In genomic region chr7:4525884-4526283, GRCh38 we compare ENCODE assay signal across 29 cellular contexts.
"Had no signal": no experiment of that assay in that cellular context is flagged by ENCODE, and none has a peak within 500 bp of the region (broad histone marks: within the 10 kb centered on the region; RNA-seq: fewer than 3 reads in every experiment).

No MANE protein-coding gene starts in this region.

- H3K4me2 ChIP-seq: neural progenitor cell had no signal

- H3K36me3 Mint-ChIP-seq: naive thymus-derived CD8-positive, alpha-beta T cell; natural killer cell treated with Interleukin-12 subunit alpha and Interleukin-12 subunit beta and Interleukin-15 and Interleukin-18, amount 100 ng/mL, for 72 hours; neural progenitor cell; stimulated activated memory B cell treated with anti-CD40 and anti-IgM and Interleukin-4, amounts not matched to agents 10 μg/mL and 1 μg/mL and 100 μg/mL, for 72 hours; type B pancreatic cell had no signal

- H3K4me1 Mint-ChIP-seq: naive thymus-derived CD8-positive, alpha-beta T cell; neural progenitor cell; stimulated activated naive CD8-positive, alpha-beta T cell treated with anti-CD3 and anti-CD28 coated beads, Interleukin-15, amount 100 ng/mL, for 72 hours had no signal

- H3K27ac Mint-ChIP-seq: naive thymus-derived CD8-positive, alpha-beta T cell; natural killer cell treated with Interleukin-12 subunit alpha and Interleukin-12 subunit beta and Interleukin-15 and Interleukin-18, amount 100 ng/mL, for 72 hours; neural progenitor cell; progenitor cell of endocrine pancreas; stimulated activated memory B cell treated with anti-CD40 and anti-IgM and Interleukin-4, amounts not matched to agents 10 μg/mL and 1 μg/mL and 100 μg/mL, for 72 hours; stimulated activated naive CD8-positive, alpha-beta T cell treated with anti-CD3 and anti-CD28 coated beads, Interleukin-15, amount 100 ng/mL, for 72 hours; type B pancreatic cell had no signal

- H3K9ac ChIP-seq: neural progenitor cell, parathyroid adenoma had no signal

- H3K4me1 ChIP-seq: neural progenitor cell, parathyroid adenoma, psoas muscle, right lobe of liver, sigmoid colon, suprapubic skin, testis, tibial artery, transverse colon, upper lobe of right lung, vagina had no signal

- H3K27ac ChIP-seq: neural progenitor cell, ovary, parathyroid adenoma, psoas muscle, right lobe of liver, sigmoid colon, suprapubic skin, testis, tibial artery, transverse colon, upper lobe of right lung, vagina had no signal

- ATAC-seq: naive thymus-derived CD8-positive, alpha-beta T cell; natural killer cell treated with Interleukin-12 subunit alpha and Interleukin-12 subunit beta and Interleukin-15 and Interleukin-18, amount 100 ng/mL, for 72 hours; psoas muscle; right cardiac atrium; right lobe of liver; stimulated activated memory B cell treated with anti-CD40 and anti-IgM and Interleukin-4, amounts not matched to agents 10 μg/mL and 1 μg/mL and 100 μg/mL, for 72 hours; stimulated activated naive CD8-positive, alpha-beta T cell treated with anti-CD3 and anti-CD28 coated beads, Interleukin-15, amount 100 ng/mL, for 72 hours; stimulated activated naive CD8-positive, alpha-beta T cell treated with anti-CD3 and anti-CD28 coated beads, Interleukin-15, Interleukin-2, amounts not matched to agents 100 U/mL and 50 U/mL, for 24 hours; upper lobe of right lung had no signal

- H3K36me3 ChIP-seq: neural progenitor cell, ovary, right lobe of liver, sigmoid colon, suprapubic skin, tibial artery, transverse colon, upper lobe of right lung, vagina had no signal

- H3K4me3 Mint-ChIP-seq: naive thymus-derived CD8-positive, alpha-beta T cell; natural killer cell treated with Interleukin-12 subunit alpha and Interleukin-12 subunit beta and Interleukin-15 and Interleukin-18, amount 100 ng/mL, for 72 hours; neural progenitor cell; stimulated activated memory B cell treated with anti-CD40 and anti-IgM and Interleukin-4, amounts not matched to agents 10 μg/mL and 1 μg/mL and 100 μg/mL, for 72 hours; stimulated activated naive CD8-positive, alpha-beta T cell treated with anti-CD3 and anti-CD28 coated beads, Interleukin-15, amount 100 ng/mL, for 72 hours; type B pancreatic cell had no signal

- H3K4me3 ChIP-seq: neural progenitor cell, ovary, psoas muscle, right lobe of liver, sigmoid colon, suprapubic skin, testis, tibial artery, transverse colon, upper lobe of right lung, vagina had no signal

- DNase-seq: naive thymus-derived CD8-positive, alpha-beta T cell; occipital lobe; ovary; posterior cingulate gyrus; psoas muscle; right cardiac atrium; right lobe of liver; sigmoid colon; small intestine; stimulated activated CD4-positive, alpha-beta T cell treated with anti-CD3 and anti-CD28 coated beads, Interleukin-1b, Interleukin-23, amount 100 ng/mL, for 48 hours; stimulated activated CD4-positive, alpha-beta T cell treated with anti-CD3 and anti-CD28 coated beads, Interleukin-4, amount 100 ng/mL, for 1 hour; stimulated activated CD4-positive, alpha-beta T cell treated with anti-CD3 and anti-CD28 coated beads, Interleukin-4, amount 100 ng/mL, for 4 hours; stimulated activated CD8-positive, alpha-beta memory T cell treated with anti-CD3 and anti-CD28 coated beads, Interleukin-4, amount 100 ng/mL, for 48 hours; stimulated activated naive CD4-positive, alpha-beta T cell; stimulated activated naive CD8-positive, alpha-beta T cell treated with anti-CD3 and anti-CD28 coated beads, Interleukin-15, amount 100 ng/mL, for 72 hours; stimulated activated naive CD8-positive, alpha-beta T cell treated with anti-CD3 and anti-CD28 coated beads, Interleukin-15, Interleukin-2, amounts not matched to agents 100 U/mL and 50 U/mL, for 24 hours; substantia nigra; testis; tibial artery; transverse colon; upper lobe of right lung had no signal

- H3K9me3 ChIP-seq: psoas muscle, right lobe of liver, sigmoid colon, suprapubic skin, testis, tibial artery, transverse colon, upper lobe of right lung, vagina had no signal

- H3K9me3 Mint-ChIP-seq: natural killer cell treated with Interleukin-12 subunit alpha and Interleukin-12 subunit beta and Interleukin-15 and Interleukin-18, amount 100 ng/mL, for 72 hours; stimulated activated naive CD8-positive, alpha-beta T cell treated with anti-CD3 and anti-CD28 coated beads, Interleukin-15, amount 100 ng/mL, for 72 hours; type B pancreatic cell had no signal

- H3K27me3 ChIP-seq: neural progenitor cell, ovary, right lobe of liver, sigmoid colon, testis, transverse colon, upper lobe of right lung, vagina had no signal
